Comparison of ENCODE assay signal across 12 cellular contexts in genomic region chr2:190545756-190546385, GRCh38. TPM values are rescaled to one million over a fixed set of nuclear protein-coding genes. Genes with fewer than 3 reads are reported as not detected.
DNase-seq lines count a peak whose midpoint lies in the region; ATAC-seq and TF ChIP-seq lines count a peak whose summit lies in the region.
"Had no signal": no experiment of that assay in that cellular context is flagged by ENCODE, and none has a peak within 500 bp of the region (broad histone marks: within the 10 kb centered on the region; RNA-seq: fewer than 3 reads in every experiment).

No MANE protein-coding gene starts in this region.

- H3K27me3 ChIP-seq in subcutaneous abdominal adipose tissue (ENCODE audit: control insufficient read depth in 5 of 5, insufficient read depth in 4 of 5, low read length in 5 of 5), result no peaks in the 10 kb centered on the region
- H3K27me3 ChIP-seq: BLaER1 treated with 17β-estradiol and CSF1 and Interleukin-3, amounts not matched to agents 10 nM and 100 nM had no signal

- ATAC-seq in GM21526 (IDR thresholded peaks at IDR 0.05; ENCODE audit: low FRiP score, unreplicated experiment) (no peak), GM19452 (IDR thresholded peaks at IDR 0.05; ENCODE audit: unreplicated experiment) (no peak), GM18517 (IDR thresholded peaks at IDR 0.05; ENCODE audit: unreplicated experiment) (no peak)

- peaks cover 13% of the 10 kb centered on the region for H3K9me3 Mint-ChIP-seq in MCF 10A (ENCODE audit: unreplicated experiment)

- H3K36me3 ChIP-seq in subcutaneous abdominal adipose tissue (ENCODE audit: control insufficient read depth in 5 of 5, insufficient read depth in 5 of 5, low read length in 5 of 5), result no peaks in the 10 kb centered on the region

- no peak overlapping the region for H3K27ac ChIP-seq in subcutaneous abdominal adipose tissue (ENCODE audit: low read depth, low read length)
- H3K27ac ChIP-seq: BLaER1 treated with 17β-estradiol and CSF1 and Interleukin-3, amounts not matched to agents 10 nM and 100 nM had no signal

- no peak overlapping the region for H3K9ac ChIP-seq in subcutaneous abdominal adipose tissue (ENCODE audit: low read length in 5 of 5)
- H3K9ac ChIP-seq: BLaER1 treated with 17β-estradiol and CSF1 and Interleukin-3, amounts not matched to agents 10 nM and 100 nM had no signal

- no peak for TF ChIP-seq CTCF in MCF 10A (IDR thresholded peaks at IDR 0.05; ENCODE audit: unreplicated experiment)

- CTCF ChIA-PET in MCF 10A (lab: Yijun Ruan, JAX), result interaction anchor here (0.6 to 1.3 kb wide), 2 partner anchors 32 to 337 kb away, joined by 4 read pairs; no protein-coding TSS in a partner anchor

- DNase-seq in HCEC 1CT (peak; percentile 14), MCF 10A (ENCODE audit: unreplicated experiment) (no peak), hepatic stellate cell (ENCODE audit: low spot score) (peak; percentile 63), COLO829 (ENCODE audit: low spot score) (no peak)
- DNase-seq: endodermal cell, NCI-H1694 treated with DMSO at 0.1 percent for 48 hours, NCI-H446 treated with DMSO at 0.1 percent for 48 hours had no signal

- POLR2A ChIA-PET in MCF 10A (lab: Yijun Ruan, JAX), result interaction anchor here (0.6 to 14.8 kb wide), 9 partner anchors 10 to 106 kb away, joined by 3 to 227 read pairs (median 6); partner anchors contain the start of gene NEMP2

- peaks cover 0 to 5% (median 0%) of the 10 kb centered on the region in 5 donors for H3K9me3 ChIP-seq in subcutaneous abdominal adipose tissue (ENCODE audit: control insufficient read depth in 5 of 5, low read length in 5 of 5)

- H3K4me3 Mint-ChIP-seq in MCF 10A (ENCODE audit: unreplicated experiment), result peak overlapping the region; percentile 63
- H3K4me3 Mint-ChIP-seq: endodermal cell had no signal

- H3K4me1 ChIP-seq in subcutaneous abdominal adipose tissue (ENCODE audit: control insufficient read depth in 5 of 5, insufficient read depth in 5 of 5, low read length in 5 of 5), result no peaks in the 10 kb centered on the region

- peak overlapping the region in 3 of 5 donors; percentile 21 to 50 (median 29) for H3K4me3 ChIP-seq in subcutaneous abdominal adipose tissue (ENCODE audit: low read depth in 1 of 5, low read length in 5 of 5)
- H3K4me3 ChIP-seq: BLaER1 treated with 17β-estradiol and CSF1 and Interleukin-3, amounts not matched to agents 10 nM and 100 nM had no signal

- peaks cover 32% of the 10 kb centered on the region for H3K4me1 Mint-ChIP-seq in MCF 10A (ENCODE audit: insufficient read depth, unreplicated experiment)
- H3K4me1 Mint-ChIP-seq: endodermal cell had no signal

- H3K27me3 Mint-ChIP-seq in MCF 10A (ENCODE audit: insufficient read depth, unreplicated experiment), result no peaks in the 10 kb centered on the region

- peak overlapping the region; percentile 94 for H3K27ac Mint-ChIP-seq in MCF 10A (ENCODE audit: low read depth, unreplicated experiment)
- H3K27ac Mint-ChIP-seq: endodermal cell had no signal

- no TSS peak for BruUV-seq in MCF 10A (replicated peaks; lab: Mats Ljungman, UMichigan)

- intact Hi-C loops in MCF 10A (cut with micrococcal nuclease), result no loop called here

- H3K36me3 Mint-ChIP-seq in MCF 10A (ENCODE audit: insufficient read depth, unreplicated experiment), result peaks cover 9% of the 10 kb centered on the region

RNA-seq across cellular contexts. Expression of gene NEMP2, which starts 11.3 kb away (rescaled TPM):
- total RNA-seq in MCF 10A (2022), result 34.2 and 46.0 TPM in 2 replicates

Comparison
In these comparisons a context has a peak if more than half of its experiments do, and no peak if none do; other contexts are left out.
1. DNase-seq: peak in HCEC 1CT (single experiment) and hepatic stellate cell (single experiment); none in MCF 10A (single experiment) and COLO829 (single experiment).